ENCODE assay signal across 11 cellular contexts in the genomic region with DNA sequence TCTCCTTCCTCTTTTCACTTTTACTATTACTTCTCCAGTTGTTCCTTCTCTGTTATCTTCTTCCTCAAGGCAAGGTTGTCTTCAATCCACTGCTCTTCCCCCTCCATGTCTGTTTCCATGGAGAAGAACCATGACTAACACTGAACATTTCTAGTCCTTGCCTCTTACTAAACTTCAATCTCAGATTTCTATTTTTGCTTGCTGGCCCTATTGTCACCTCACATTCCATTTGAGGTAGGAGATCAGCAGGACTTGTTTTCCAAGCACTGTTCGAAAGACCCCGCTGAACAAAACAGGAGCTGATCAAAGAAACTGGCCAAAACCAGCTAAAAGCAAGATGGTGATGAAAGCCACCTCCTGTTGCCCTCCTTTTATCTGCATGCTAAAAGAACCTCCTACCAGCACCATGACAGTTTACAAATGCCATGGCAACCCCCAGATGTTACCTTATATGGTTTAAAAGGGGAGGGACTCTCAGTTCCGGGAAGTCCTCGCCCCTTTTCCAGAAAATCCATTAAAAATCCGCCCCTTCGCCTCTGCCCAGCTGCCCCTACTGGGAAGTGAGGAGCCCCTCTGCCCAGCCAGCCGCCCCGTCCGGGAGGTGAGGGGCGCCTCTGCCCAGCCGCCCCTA. TPM values are rescaled to one million over a fixed set of nuclear protein-coding genes. Genes with fewer than 3 reads are reported as not detected.
DNase-seq lines count a peak whose midpoint lies in the region; FAIRE-seq and TF ChIP-seq lines count a peak whose summit lies in the region.
"Had no signal": no experiment of that assay in that cellular context is flagged by ENCODE, and none has a peak within 500 bp of the region (broad histone marks: within the 10 kb centered on the region; RNA-seq: fewer than 3 reads in every experiment).

No MANE protein-coding gene starts in this region.

- CTCF ChIA-PET in endothelial cell of umbilical vein (lab: Charles Lee): no interaction called here

- no peaks in the 10 kb centered on the region for H3K9me3 Mint-ChIP-seq in T-helper 2 cell treated with Interferon-gamma antibody and Interleukin-4, amounts not matched to agents 5 μg/mL and 100 μg/mL, for 36 hours
- H3K9me3 Mint-ChIP-seq: activated T-helper 2 cell treated with anti-CD3 and anti-CD28 coated beads, Interferon-gamma antibody, Interleukin-2, Interleukin-4, amounts not matched to agents 10 μg/mL and 5 μg/mL and 100 μg/mL, durations not matched to agents 14 hours and 24 hours and 36 hours had no signal

- BruUV-seq in endothelial cell of umbilical vein (replicated peaks; lab: Mats Ljungman, UMichigan): no TSS peak

- peaks cover 4% of the 10 kb centered on the region for H3K79me2 ChIP-seq in endothelial cell of umbilical vein (ENCODE audit: control insufficient read depth, insufficient read depth, low read length)

- no peak overlapping the region for H3K4me3 Mint-ChIP-seq in T-helper 2 cell treated with Interferon-gamma antibody and Interleukin-4, amounts not matched to agents 5 μg/mL and 100 μg/mL, for 36 hours

- H4K20me1 ChIP-seq in endothelial cell of umbilical vein (replicated peaks; ENCODE audit: control insufficient read depth, extremely low read depth, insufficient read depth, low read length): no peaks in the 10 kb centered on the region

- intact Hi-C loops in endothelial cell of umbilical vein (cut with micrococcal nuclease) (no loop called here), uterus (cut with DNase I; ENCODE audit: low total_unique reads) (no loop called here)

- peaks cover 37% of the 10 kb centered on the region for H3K36me3 Mint-ChIP-seq in T-helper 2 cell treated with Interferon-gamma antibody and Interleukin-4, amounts not matched to agents 5 μg/mL and 100 μg/mL, for 36 hours (ENCODE audit: low read depth)

- TF ChIP-seq CTCF in endothelial cell of umbilical vein (IDR thresholded peaks at IDR 0.05; ENCODE audit: extremely low read depth in 1 of 2, insufficient read depth in 1 of 2, low read depth in 1 of 2, low read length in 2 of 2) (no peak), uterus (IDR thresholded peaks at IDR 0.05) (no peak), coronary artery (IDR thresholded peaks at IDR 0.05) (no peak)

- no peak overlapping the region for H3K9ac ChIP-seq in endothelial cell of umbilical vein (replicated peaks; ENCODE audit: extremely low read depth, insufficient read depth, low read length)

- no peak overlapping the region for H3K4me2 ChIP-seq in endothelial cell of umbilical vein (ENCODE audit: insufficient read depth, low read length)

- H3K36me3 ChIP-seq in endothelial cell of umbilical vein (ENCODE audit: control insufficient read depth in 2 of 2, extremely low read depth in 1 of 2, insufficient read depth in 2 of 2, low read length in 2 of 2) (peaks cover 0 to 3% of the 10 kb centered on the region in 2 experiments), uterus (no peaks in the 10 kb centered on the region)

- DNase-seq in T-helper 2 cell treated with Interferon-gamma antibody and Interleukin-4, amounts not matched to agents 5 μg/mL and 100 μg/mL, for 36 hours (ENCODE audit: low spot score): no peak
- no peak for DNase-seq in T-helper 2 cell
- DNase-seq in RPMI7951 (ENCODE audit: low read depth): peak; percentile 23
- peak; percentile 30 for DNase-seq in endothelial cell of umbilical vein (ENCODE audit: low read depth, low spot score)
- peak; percentile 73 for DNase-seq in renal cortical epithelial cell (ENCODE audit: low read depth)
- DNase-seq in NCI-H524 treated with DMSO at 0.1 percent for 48 hours (lab: John Stamatoyannopoulos, UW): no peak
- DNase-seq in uterus: no peak
- no peak for DNase-seq in coronary artery (ENCODE audit: low spot score)
- DNase-seq: BE2C had no signal

- H3K9me3 ChIP-seq in endothelial cell of umbilical vein (replicated peaks; ENCODE audit: control insufficient read depth, insufficient read depth, low read length): no peaks in the 10 kb centered on the region
- no peaks in the 10 kb centered on the region for H3K9me3 ChIP-seq in uterus
- H3K9me3 ChIP-seq: BE2C had no signal

- no peak overlapping the region for H2AFZ ChIP-seq in endothelial cell of umbilical vein (ENCODE audit: low read depth, low read length)

- H3K4me1 Mint-ChIP-seq in T-helper 2 cell treated with Interferon-gamma antibody and Interleukin-4, amounts not matched to agents 5 μg/mL and 100 μg/mL, for 36 hours (ENCODE audit: low read depth): peaks cover 20% of the 10 kb centered on the region

- H3K27ac Mint-ChIP-seq in T-helper 2 cell treated with Interferon-gamma antibody and Interleukin-4, amounts not matched to agents 5 μg/mL and 100 μg/mL, for 36 hours: peak overlapping the region; percentile 52
- H3K27ac Mint-ChIP-seq: activated T-helper 2 cell treated with anti-CD3 and anti-CD28 coated beads, Interferon-gamma antibody, Interleukin-2, Interleukin-4, amounts not matched to agents 10 μg/mL and 5 μg/mL and 100 μg/mL, durations not matched to agents 14 hours and 24 hours and 36 hours had no signal

- no peaks in the 10 kb centered on the region for H3K27me3 ChIP-seq in endothelial cell of umbilical vein (ENCODE audit: control insufficient read depth in 2 of 2, insufficient read depth in 2 of 2, low read length in 2 of 2)
- no peaks in the 10 kb centered on the region for H3K27me3 ChIP-seq in uterus
- H3K27me3 ChIP-seq: BE2C had no signal

- dilution Hi-C loops in endothelial cell of umbilical vein (cut with MboI; ENCODE audit: extremely low pct_ligation_motif_present, low sequenced_read_pairs): no loop called here

- no peaks in the 10 kb centered on the region for H3K4me1 ChIP-seq in endothelial cell of umbilical vein (ENCODE audit: control insufficient read depth, extremely low read depth, insufficient read depth, low read length)
- H3K4me1 ChIP-seq in uterus: no peaks in the 10 kb centered on the region
- H3K4me1 ChIP-seq: BE2C had no signal

- no peaks in the 10 kb centered on the region for H3K9me1 ChIP-seq in endothelial cell of umbilical vein (replicated peaks; ENCODE audit: control insufficient read depth, extremely low read depth, insufficient read depth, low read length)

- TF ChIP-seq POLR2A in endothelial cell of umbilical vein (IDR thresholded peaks at IDR 0.05; ENCODE audit: low read depth, low read length) (no peak), uterus (IDR thresholded peaks at IDR 0.05) (no peak)

- POLR2A ChIA-PET in endothelial cell of umbilical vein (lab: Charles Lee): no interaction called here

- no peak for FAIRE-seq in endothelial cell of umbilical vein (lab: Jason Lieb, UNC)

- H3K27ac ChIP-seq in endothelial cell of umbilical vein (ENCODE audit: insufficient read depth, low read depth, low read length): no peak overlapping the region
- H3K27ac ChIP-seq in uterus: no peak overlapping the region
- no peak overlapping the region for H3K27ac ChIP-seq in coronary artery
- H3K27ac ChIP-seq: HL-60 had no signal

- no peak overlapping the region for H3K4me3 ChIP-seq in endothelial cell of umbilical vein (replicated peaks in 1 of 3; ENCODE audit: insufficient read depth in 1 of 3, low read depth in 1 of 3, low read length in 3 of 3)
- no peak overlapping the region for H3K4me3 ChIP-seq in uterus
- no peak overlapping the region for H3K4me3 ChIP-seq in coronary artery

- no peaks in the 10 kb centered on the region for H3K27me3 Mint-ChIP-seq in T-helper 2 cell treated with Interferon-gamma antibody and Interleukin-4, amounts not matched to agents 5 μg/mL and 100 μg/mL, for 36 hours (ENCODE audit: low read depth)

TF ChIP-seq in endothelial cell of umbilical vein, 7 proteins besides CTCF, POLR2A, EP300 and RAD21:
- TF ChIP-seq MYC (IDR thresholded peaks at IDR 0.05; ENCODE audit: low read depth, low read length): no peak
- no peak for TF ChIP-seq JUN (IDR thresholded peaks at IDR 0.05; ENCODE audit: borderline replicate concordance, insufficient read depth, insufficient read length, low read depth)
- no peak for TF ChIP-seq GATA2 (IDR thresholded peaks at IDR 0.05; ENCODE audit: insufficient read depth, insufficient read length, low read depth, low read length)
- TF ChIP-seq EZH2 (IDR thresholded peaks at IDR 0.05; ENCODE audit: borderline replicate concordance, low read depth, low read length, severe bottlenecking): no peak
- TF ChIP-seq, protein P1, sequence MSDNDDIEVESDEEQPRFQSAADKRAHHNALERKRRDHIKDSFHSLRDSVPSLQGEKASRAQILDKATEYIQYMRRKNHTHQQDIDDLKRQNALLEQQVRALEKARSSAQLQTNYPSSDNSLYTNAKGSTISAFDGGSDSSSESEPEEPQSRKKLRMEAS (IDR thresholded peaks at IDR 0.05; ENCODE audit: insufficient read depth, insufficient read length): no peak
- no peak for TF ChIP-seq FOS (IDR thresholded peaks at IDR 0.05; ENCODE audit: borderline replicate concordance, insufficient read depth, low read length)
- TF ChIP-seq POLR2AphosphoS5 (IDR thresholded peaks at IDR 0.05; ENCODE audit: insufficient read depth, low read depth, low read length): no peak

RNA-seq across cellular contexts. Expression of gene GON4L, which starts 22.6 kb away (rescaled TPM):
- total RNA-seq in RPMI7951 (2014; rRNA removed; shearing (Covaris generic)): 13.0 and 15.1 TPM in 2 replicates
- total RNA-seq in endothelial cell of umbilical vein: 58.7 and 60.4 TPM in 2 replicates
- polyA plus RNA-seq in endothelial cell of umbilical vein: 29.5 and 30.5 TPM in 2 replicates
- 17.6 and 17.9 TPM in 2 replicates for polyA plus RNA-seq in endothelial cell of umbilical vein (2011; cell fraction: cytosol; rRNA removed)
- 97.5 and 98.8 TPM in 2 replicates for polyA plus RNA-seq in endothelial cell of umbilical vein (2011; cell fraction: nucleus; rRNA removed)
- 20.2 and 26.1 TPM in 2 replicates for polyA plus RNA-seq in endothelial cell of umbilical vein (2012)
- 66.2 and 73.9 TPM in 2 replicates for polyA minus RNA-seq in endothelial cell of umbilical vein
- 17.1 TPM for polyA minus RNA-seq in endothelial cell of umbilical vein (2011; cell fraction: cytosol; rRNA and poly(A)+ RNA removed)
- 52.2 and 83.8 TPM in 2 replicates for polyA minus RNA-seq in endothelial cell of umbilical vein (2011; cell fraction: nucleus; rRNA and poly(A)+ RNA removed)
- 17.4 and 46.1 TPM in 2 replicates for total RNA-seq in renal cortical epithelial cell
- total RNA-seq in uterus: 10 to 100 TPM; 49.7 to 93.8 (median 51.9) TPM

RNA-seq across cellular contexts. Expression of gene SYT11, which starts 25.0 kb away (rescaled TPM):
- total RNA-seq in RPMI7951 (2014; rRNA removed; shearing (Covaris generic)): 8.5 and 10.9 TPM in 2 replicates
- 33.7 and 36.5 TPM in 2 replicates for total RNA-seq in endothelial cell of umbilical vein
- 27.6 and 28.2 TPM in 2 replicates for polyA plus RNA-seq in endothelial cell of umbilical vein
- polyA plus RNA-seq in endothelial cell of umbilical vein (2011; cell fraction: cytosol; rRNA removed): 24.2 and 26.2 TPM in 2 replicates
- 18.3 and 18.5 TPM in 2 replicates for polyA plus RNA-seq in endothelial cell of umbilical vein (2011; cell fraction: nucleus; rRNA removed)
- polyA plus RNA-seq in endothelial cell of umbilical vein (2012): 28.6 and 33.6 TPM in 2 replicates
- 71.3 and 78.1 TPM in 2 replicates for polyA minus RNA-seq in endothelial cell of umbilical vein
- polyA minus RNA-seq in endothelial cell of umbilical vein (2011; cell fraction: cytosol; rRNA and poly(A)+ RNA removed): 0.20 TPM
- 16.8 and 20.6 TPM in 2 replicates for polyA minus RNA-seq in endothelial cell of umbilical vein (2011; cell fraction: nucleus; rRNA and poly(A)+ RNA removed)
- total RNA-seq in renal cortical epithelial cell: 20.3 and 35.1 TPM in 2 replicates
- 10 to 100 TPM; 12.8 to 70.5 (median 24.3) TPM for total RNA-seq in uterus

Comparison
In these comparisons a context has a peak if more than half of its experiments do, and no peak if none do; other contexts are left out.
1. DNase-seq: peak in RPMI7951 (single experiment), endothelial cell of umbilical vein (single experiment) and renal cortical epithelial cell (single experiment); none in T-helper 2 cell treated with Interferon-gamma antibody and Interleukin-4, amounts not matched to agents 5 μg/mL and 100 μg/mL, for 36 hours (single experiment), T-helper 2 cell (0 of 5), NCI-H524 treated with DMSO at 0.1 percent for 48 hours (single experiment), uterus (0 of 2) and coronary artery (single experiment).